In genomic region chr1:7533006-7533405, GRCh38 we compare ENCODE assay signal across 1 cellular context.
TF ChIP-seq lines count a peak whose summit lies in the region.

No MANE protein-coding gene starts in this region.

TF ChIP-seq in H1, 55 proteins besides CTCF, POLR2A, EP300 and RAD21:
- TF ChIP-seq POLR2AphosphoS5 (IDR thresholded peaks at IDR 0.05; ENCODE audit: low read depth, low read length) = no peak
- no peak for TF ChIP-seq USF2 (IDR thresholded peaks at IDR 0.05; ENCODE audit: low read length)
- no peak for TF ChIP-seq SP1 (IDR thresholded peaks at IDR 0.05; ENCODE audit: low read depth, low read length)
- TF ChIP-seq BRCA1 (IDR thresholded peaks at IDR 0.05; ENCODE audit: low read depth, low read length) = no peak
- no peak for TF ChIP-seq EZH2 (IDR thresholded peaks at IDR 0.05; ENCODE audit: low read depth, low read length, severe bottlenecking)
